Comparison of ENCODE assay signal across 1 cellular context in genomic region chr2:55113976-55114564, GRCh38.
TF ChIP-seq lines count a peak whose summit lies in the region.

No MANE protein-coding gene starts in this region.

TF ChIP-seq in HepG2, 621 proteins besides CTCF, POLR2A, EP300 and RAD21 (continued from another document):
- TF ChIP-seq HIC2 (CRISPR knock-in tag; IDR thresholded peaks at IDR 0.05; ENCODE audit: low read depth) = no peak
- peak; percentile 39; the same call in 1 of the 2 replicates for TF ChIP-seq FOSL2 (CRISPR knock-in tag; IDR thresholded peaks at IDR 0.05)
- peak; percentile 52 for TF ChIP-seq ARID5B (CRISPR knock-in tag; IDR thresholded peaks at IDR 0.05)
- peak; percentile 25; the same call in 1 of the 2 replicates for TF ChIP-seq HMG20A (CRISPR knock-in tag; IDR thresholded peaks at IDR 0.05; ENCODE audit: borderline replicate concordance)
- 0 out of 2 replicates have a peak, but pooled peaks have one; percentile 27 for TF ChIP-seq ZMYM2 (CRISPR knock-in tag; IDR thresholded peaks at IDR 0.05)
- peak; percentile 85; the same call in 1 of the 2 replicates for TF ChIP-seq ZNF460 (CRISPR knock-in tag; IDR thresholded peaks at IDR 0.05; ENCODE audit: borderline replicate concordance)
